Comparison of ENCODE assay signal across 26 cellular contexts in the genomic region with DNA sequence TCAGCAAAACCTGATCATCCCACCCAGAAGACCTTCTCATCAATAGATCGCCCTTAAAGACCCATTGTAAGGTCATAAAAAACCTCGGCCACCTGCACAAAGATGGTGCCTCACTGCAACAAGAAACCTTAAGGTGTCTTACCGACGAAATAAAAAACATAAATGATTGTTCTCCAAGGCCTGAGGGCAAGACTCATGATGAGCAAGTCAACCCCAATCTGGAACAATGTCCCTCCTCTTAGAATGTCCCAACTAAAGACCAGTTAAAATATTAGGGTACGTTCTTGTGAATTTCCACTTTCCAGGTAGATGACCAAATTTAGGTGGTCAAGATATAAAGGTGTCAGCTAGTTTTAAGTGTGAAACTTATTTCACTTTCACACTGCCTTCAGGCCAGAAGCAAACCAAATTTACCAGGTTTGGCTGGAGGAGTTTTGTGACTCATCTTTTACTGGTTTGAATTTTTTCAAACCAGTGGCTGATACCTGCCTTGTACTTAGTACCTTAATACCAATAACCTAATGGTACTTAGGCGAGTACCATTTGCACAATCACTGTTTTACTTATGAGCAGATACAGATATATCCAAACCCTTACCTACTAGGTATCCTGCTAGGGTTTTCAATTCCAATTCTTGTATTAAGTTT. TPM values are rescaled to one million over a fixed set of nuclear protein-coding genes. Genes with fewer than 3 reads are reported as not detected.
A peak's percentile ranks its signal among the peaks of the same experiment; 100 is the strongest.
DNase-seq lines count a peak whose midpoint lies in the region; ATAC-seq, FAIRE-seq and TF ChIP-seq lines count a peak whose summit lies in the region.
"Had no signal": no experiment of that assay in that cellular context is flagged by ENCODE, and none has a peak within 500 bp of the region (broad histone marks: within the 10 kb centered on the region; RNA-seq: fewer than 3 reads in every experiment).

No MANE protein-coding gene starts in this region.

- H4K20me1 ChIP-seq in GM23248 (ENCODE audit: insufficient read depth) (no peaks in the 10 kb centered on the region), K562 (replicated peaks; ENCODE audit: control insufficient read depth, insufficient read depth, low read length) (no peaks in the 10 kb centered on the region), smooth muscle cell (ENCODE audit: low read depth) (peaks cover 85% of the 10 kb centered on the region)

- CTCF ChIA-PET in K562 (lab: Yijun Ruan, JAX; ENCODE audit: low intra/inter-chr PET ratio): no interaction called here

- in situ Hi-C loops in GM23248 (cut with MboI): no loop called here
- in situ Hi-C loops in K562 (cut with MboI): no loop called here

- H3K27me3 ChIP-seq in GM23248 (replicated peaks; ENCODE audit: insufficient read depth) (no peaks in the 10 kb centered on the region), K562 (ENCODE audit: control insufficient read depth in 2 of 2, insufficient read depth in 2 of 2, low read length in 2 of 2) (no peaks in the 10 kb centered on the region), smooth muscle cell (ENCODE audit: low read depth) (no peaks in the 10 kb centered on the region)
- H3K27me3 ChIP-seq: foreskin keratinocyte had no signal

- peaks cover 83% of the 10 kb centered on the region for H3K36me3 Mint-ChIP-seq in activated T-cell treated with anti-CD3 and anti-CD28 coated beads, Interleukin-2, amount 50 U/mL, for 24 hours (ENCODE audit: low read depth)

- FAIRE-seq in K562 (lab: Jason Lieb, UNC): no peak
- FAIRE-seq: bronchial epithelial cell, H54, HTR-8/SVneo, islet of Langerhans, urothelium cell line had no signal

- H3K4me3 ChIP-seq in GM23248: no peak overlapping the region
- no peak overlapping the region for H3K4me3 ChIP-seq in K562
- H3K4me3 ChIP-seq in smooth muscle cell: no peak overlapping the region
- H3K4me3 ChIP-seq: mucosa of descending colon had no signal

- intact Hi-C loops in K562 (cut with micrococcal nuclease): no loop called here

- peaks cover 42% of the 10 kb centered on the region for H3K4me1 Mint-ChIP-seq in activated T-cell treated with anti-CD3 and anti-CD28 coated beads, Interleukin-2, amount 50 U/mL, for 24 hours (ENCODE audit: low read depth)

- TF ChIP-seq POLR2A in K562 (conservative IDR thresholded peaks at IDR 0.05): peak; percentile 14

- H3K27ac ChIP-seq in GM23248 (0 out of 2 replicates have a peak overlapping the region, but pooled peaks have one; percentile 11), K562 (ENCODE audit: extremely low read depth, low read depth, low read length) (no peak overlapping the region), smooth muscle cell (ENCODE audit: low read depth) (peak overlapping the region; percentile 34)
- H3K27ac ChIP-seq: C4-2B, epithelial cell of prostate, foreskin keratinocyte had no signal

- no peak for DNase-seq in activated T-cell treated with anti-CD3 and anti-CD28 coated beads, Interleukin-2, amount 50 U/mL, for 24 hours
- no peak for DNase-seq in activated T-cell treated with anti-CD3 and anti-CD28 coated beads, Interleukin-2, amount 50 U/mL, for 48 hours
- DNase-seq in GM23248 (no peak), K562 (ENCODE audit: extremely low read depth in 1 of 4, low spot score in 3 of 4) (no peak), smooth muscle cell (lab: John Stamatoyannopoulos, UW; ENCODE audit: unreplicated experiment) (no peak), H4 (ENCODE audit: low spot score) (no peak), NCI-H1092 treated with DMSO at 0.1 percent for 48 hours (lab: John Stamatoyannopoulos, UW) (no peak)
- DNase-seq: activated T-cell treated with anti-CD3 and anti-CD28 coated beads, Interleukin-2, amount 50 U/mL, for 1 hour; GF-D8; hippocampal formation; mucosa of descending colon; NCI-H1092; NCI-H2029; SHP77 treated with DMSO at 0.1 percent for 48 hours; substantia nigra had no signal

- 96 to 99% methylated on average over 6 of the region's 6 CpGs for WGBS in GM23248 (ENCODE audit: low coverage in 1 of 2, low lambda C conversion rate in 2 of 2, missing lambda C conversion rate in 2 of 2), 2 experiments
- WGBS in K562 (ENCODE audit: insufficient coverage, low coverage, missing lambda C conversion rate): 92% methylated on average over 6 of the region's 6 CpGs
- 94% methylated on average over 6 of the region's 6 CpGs for WGBS in smooth muscle cell (ENCODE audit: low lambda C conversion rate)

- no peaks in the 10 kb centered on the region for H3K27me3 Mint-ChIP-seq in activated T-cell treated with anti-CD3 and anti-CD28 coated beads, Interleukin-2, amount 50 U/mL, for 24 hours

- H3K4me3 Mint-ChIP-seq in activated T-cell treated with anti-CD3 and anti-CD28 coated beads, Interleukin-2, amount 50 U/mL, for 24 hours: no peak overlapping the region

- no peaks in the 10 kb centered on the region for H3K9me2 ChIP-seq in GM23248 (ENCODE audit: insufficient read depth)

- H3F3A ChIP-seq in GM23248 (ENCODE audit: insufficient read depth): peaks cover 91% of the 10 kb centered on the region
- H3F3A ChIP-seq in smooth muscle cell (ENCODE audit: low read depth): peaks cover 76% of the 10 kb centered on the region

- TF ChIP-seq RAD21 in K562 (CRISPR knock-in tag; conservative IDR thresholded peaks at IDR 0.05 in 1 of 2, IDR thresholded peaks at IDR 0.05 in 1 of 2): no peak

- H3K36me3 ChIP-seq in GM23248 (ENCODE audit: low read depth) (peaks cover 80% of the 10 kb centered on the region), K562 (ENCODE audit: control insufficient read depth, insufficient read depth, low read length) (peaks cover 68% of the 10 kb centered on the region), smooth muscle cell (ENCODE audit: low read depth) (peaks cover 13% of the 10 kb centered on the region)

- ATAC-seq in K562 (no peak; the same call in 2 of the 3 replicates), GM18498 (IDR thresholded peaks at IDR 0.05; ENCODE audit: unreplicated experiment) (no peak)
- ATAC-seq: foreskin keratinocyte had no signal

- POLR2A ChIA-PET in K562 (lab: Yijun Ruan, JAX): interaction anchor here (1.2 kb wide), 1 partner anchor 15 kb away, joined by 5 read pairs; the partner anchor contains the start of gene KDELR3

- TSS peak; percentile 41 for BruUV-seq in K562 (replicated peaks; lab: Mats Ljungman, UMichigan)

- H2AFZ ChIP-seq in GM23248 (no peak overlapping the region), K562 (ENCODE audit: low read depth, low read length) (no peak overlapping the region), smooth muscle cell (ENCODE audit: low read depth) (no peak overlapping the region)

- peaks cover under 1% of the 10 kb centered on the region for H3K9me1 ChIP-seq in K562 (ENCODE audit: control insufficient read depth, insufficient read depth, low read length)

- H3K4me2 ChIP-seq in GM23248 (ENCODE audit: unreplicated experiment) (no peak overlapping the region), K562 (ENCODE audit: insufficient read depth, low read length) (no peak overlapping the region), smooth muscle cell (no peak overlapping the region)

- TF ChIP-seq EP300 in K562 (IDR thresholded peaks at IDR 0.05; ENCODE audit: low read length): no peak

- no peak for TF ChIP-seq CTCF in K562 (IDR thresholded peaks at IDR 0.05 in 2 of 3, conservative IDR thresholded peaks at IDR 0.05 in 1 of 3; ENCODE audit: insufficient read depth in 2 of 3, low read depth in 1 of 3, low read length in 3 of 3)
- no peak for TF ChIP-seq CTCF in smooth muscle cell (IDR thresholded peaks at IDR 0.05; ENCODE audit: borderline replicate concordance, insufficient read depth, poor library complexity, severe bottlenecking)

- H3K9ac ChIP-seq in GM23248 (no peak overlapping the region), K562 (ENCODE audit: insufficient read depth in 1 of 2, low read depth in 2 of 2, low read length in 2 of 2) (no peak overlapping the region), smooth muscle cell (ENCODE audit: low read depth) (no peak overlapping the region)

- peaks cover 21% of the 10 kb centered on the region for H3K79me2 ChIP-seq in GM23248 (ENCODE audit: insufficient read depth)
- H3K79me2 ChIP-seq in K562 (ENCODE audit: control insufficient read depth, insufficient read depth, low read length): no peaks in the 10 kb centered on the region; the same call in 2 of the 3 replicates
- peaks cover 1% of the 10 kb centered on the region for H3K79me2 ChIP-seq in smooth muscle cell (ENCODE audit: low read depth)

- H3K4me1 ChIP-seq in GM23248 (ENCODE audit: insufficient read depth) (no peaks in the 10 kb centered on the region), K562 (replicated peaks in 1 of 2; ENCODE audit: control insufficient read depth in 2 of 2, insufficient read depth in 2 of 2, low read length in 2 of 2) (no peaks in the 10 kb centered on the region), smooth muscle cell (ENCODE audit: low read depth) (no peaks in the 10 kb centered on the region)
- H3K4me1 ChIP-seq: foreskin keratinocyte had no signal

- H3K27ac Mint-ChIP-seq in activated T-cell treated with anti-CD3 and anti-CD28 coated beads, Interleukin-2, amount 50 U/mL, for 24 hours: peak overlapping the region; percentile 26

- no peaks in the 10 kb centered on the region for H3K9me3 Mint-ChIP-seq in activated T-cell treated with anti-CD3 and anti-CD28 coated beads, Interleukin-2, amount 50 U/mL, for 24 hours
- H3K9me3 Mint-ChIP-seq: activated naive CD4-positive, alpha-beta T cell treated with anti-CD3 and anti-CD28 coated beads, Interleukin-2, amount 50 U/mL, for 72 hours had no signal

- H3K9me3 ChIP-seq in GM23248 (ENCODE audit: low read depth) (no peaks in the 10 kb centered on the region), K562 (replicated peaks; ENCODE audit: control insufficient read depth, insufficient read depth, low read depth, low read length) (no peaks in the 10 kb centered on the region), smooth muscle cell (replicated peaks; ENCODE audit: low read depth) (no peaks in the 10 kb centered on the region)
- H3K9me3 ChIP-seq: mucosa of descending colon had no signal

RNA-seq across cellular contexts. Expression of gene KDELR3, which starts 14.9 kb away (rescaled TPM):
- 191 and 197 TPM in 2 replicates for total RNA-seq in GM23248 (2014; rRNA removed; shearing (Covaris generic))
- 326 and 335 TPM in 2 replicates for polyA plus RNA-seq in GM23248 (2016; fragmentation: Nextera tagmentation; extraction: Ambion mirVana)
- total RNA-seq in K562 (2011; cell fraction: chromatin; rRNA removed; ENCODE audit: low replicate concordance): 28.0 and 28.7 TPM in 2 replicates
- 33.2 and 33.5 TPM in 2 replicates for total RNA-seq in K562 (2011; cell fraction: nucleolus; rRNA removed)
- total RNA-seq in K562 (2011; cell fraction: nucleoplasm; rRNA removed): 37.2 and 51.0 TPM in 2 replicates
- 8.8 and 10.9 TPM in 2 replicates for total RNA-seq in K562 (2014; rRNA removed)
- 9.6 and 10.8 TPM in 2 replicates for total RNA-seq in K562 (2014; rRNA removed; fragmentation: Illumina TruSeq; extraction: Trizol)
- total RNA-seq in K562 (2015; rRNA removed; fragmentation: Illumina TruSeq; extraction: Trizol): 7.1 and 7.4 TPM in 2 replicates
- total RNA-seq in K562 (2021): 10.6 and 12.2 TPM in 2 replicates
- 44.8 and 49.1 TPM in 2 replicates for polyA plus RNA-seq in K562 (2011; rRNA removed)
- polyA plus RNA-seq in K562 (2011; cell fraction: cytosol; rRNA removed): 32.6 and 47.4 TPM in 2 replicates
- 8.3 and 16.8 TPM in 2 replicates for polyA plus RNA-seq in K562 (2011; cell fraction: nucleus; rRNA removed)
- polyA plus RNA-seq in K562 (2012): 11.4 and 20.4 TPM in 2 replicates
- 18.7 and 23.6 TPM in 2 replicates for polyA plus RNA-seq in K562 (2014; fragmentation: Illumina TruSeq; extraction: Trizol)
- 1 to 10 TPM; 7.6 to 8.5 TPM for polyA plus RNA-seq in K562 (2014; fragmentation: Nextera tagmentation; extraction: Ambion mirVana)
- polyA plus RNA-seq in K562 (2014; rRNA removed): 13.7 and 19.7 TPM in 2 replicates
- 21.7 and 25.7 TPM in 2 replicates for polyA minus RNA-seq in K562 (2011; rRNA and poly(A)+ RNA removed)
- 8.5 and 11.5 TPM in 2 replicates for polyA minus RNA-seq in K562 (2011; cell fraction: cytosol; rRNA and poly(A)+ RNA removed)
- polyA minus RNA-seq in K562 (2011; cell fraction: nucleus; rRNA and poly(A)+ RNA removed): 4.0 and 8.4 TPM in 2 replicates
- total RNA-seq in smooth muscle cell: 163 and 207 TPM in 2 replicates
- polyA plus RNA-seq in smooth muscle cell: 198 and 252 TPM in 2 replicates
- 52.2 and 72.8 TPM in 2 replicates for total RNA-seq in H4 (2014; rRNA removed; shearing (Covaris generic))

RNA-seq across cellular contexts. Expression of gene DDX17, which starts 23.3 kb away (rescaled TPM):
- 312 and 370 TPM in 2 replicates for total RNA-seq in GM23248 (2014; rRNA removed; shearing (Covaris generic))
- polyA plus RNA-seq in GM23248 (2016; fragmentation: Nextera tagmentation; extraction: Ambion mirVana) (28.5 and 30.1 TPM in 2 replicates), K562 (2011; rRNA removed) (421 and 553 TPM in 2 replicates), K562 (2014; fragmentation: Illumina TruSeq; extraction: Trizol) (160 and 185 TPM in 2 replicates), K562 (2014; fragmentation: Nextera tagmentation; extraction: Ambion mirVana) (10 to 100 TPM; 17.6 to 66.9 TPM), K562 (2014; rRNA removed) (252 and 270 TPM in 2 replicates), smooth muscle cell (11.5 and 22.2 TPM in 2 replicates)
- total RNA-seq in K562 (2011; cell fraction: chromatin; rRNA removed; ENCODE audit: low replicate concordance): 606 and 912 TPM in 2 replicates
- total RNA-seq in K562 (2011; cell fraction: nucleolus; rRNA removed): 357 and 403 TPM in 2 replicates
- total RNA-seq in K562 (2011; cell fraction: nucleoplasm; rRNA removed): 494 and 663 TPM in 2 replicates
- total RNA-seq in K562 (2014; rRNA removed) (330 and 355 TPM in 2 replicates), K562 (2014; rRNA removed; fragmentation: Illumina TruSeq; extraction: Trizol) (165 and 171 TPM in 2 replicates), K562 (2015; rRNA removed; fragmentation: Illumina TruSeq; extraction: Trizol) (182 and 189 TPM in 2 replicates), K562 (2021) (216 and 224 TPM in 2 replicates), smooth muscle cell (182 and 201 TPM in 2 replicates)
- 303 and 320 TPM in 2 replicates for polyA plus RNA-seq in K562 (2011; cell fraction: cytosol; rRNA removed)
- 1,663 and 2,084 TPM in 2 replicates for polyA plus RNA-seq in K562 (2011; cell fraction: nucleus; rRNA removed)
- 105 and 137 TPM in 2 replicates for polyA plus RNA-seq in K562 (2012)
- polyA minus RNA-seq in K562 (2011; rRNA and poly(A)+ RNA removed): 387 and 408 TPM in 2 replicates
- 127 and 132 TPM in 2 replicates for polyA minus RNA-seq in K562 (2011; cell fraction: cytosol; rRNA and poly(A)+ RNA removed)
- 457 and 507 TPM in 2 replicates for polyA minus RNA-seq in K562 (2011; cell fraction: nucleus; rRNA and poly(A)+ RNA removed)
- total RNA-seq in H4 (2014; rRNA removed; shearing (Covaris generic)): 128 and 155 TPM in 2 replicates

RNA-seq across cellular contexts. Expression of gene KCNJ4, which starts 27.8 kb away (rescaled TPM):
- not detected in 2 replicates for total RNA-seq in GM23248 (2014; rRNA removed; shearing (Covaris generic))
- polyA plus RNA-seq in GM23248 (2016; fragmentation: Nextera tagmentation; extraction: Ambion mirVana) (not detected in 2 replicates), K562 (2011; rRNA removed) (0.07 and 0.18 TPM in 2 replicates), K562 (2014; fragmentation: Illumina TruSeq; extraction: Trizol) (0.07 and 0.28 TPM in 2 replicates), K562 (2014; fragmentation: Nextera tagmentation; extraction: Ambion mirVana) (not detected), K562 (2014; rRNA removed) (0.20 and 0.27 TPM in 2 replicates), smooth muscle cell (not detected in 2 replicates)
- 0.23 TPM in 1 of 2 replicates, not detected in the other for total RNA-seq in K562 (2011; cell fraction: chromatin; rRNA removed; ENCODE audit: low replicate concordance)
- total RNA-seq in K562 (2011; cell fraction: nucleolus; rRNA removed): 0.26 and 0.33 TPM in 2 replicates
- not detected in 2 replicates for total RNA-seq in K562 (2011; cell fraction: nucleoplasm; rRNA removed)
- total RNA-seq in K562 (2014; rRNA removed) (0.09 and 0.41 TPM in 2 replicates), K562 (2014; rRNA removed; fragmentation: Illumina TruSeq; extraction: Trizol) (not detected in 2 replicates), K562 (2015; rRNA removed; fragmentation: Illumina TruSeq; extraction: Trizol) (not detected in 2 replicates), K562 (2021) (0.13 and 0.55 TPM in 2 replicates), smooth muscle cell (0.81 TPM in 1 of 2 replicates, not detected in the other)
- polyA plus RNA-seq in K562 (2011; cell fraction: cytosol; rRNA removed): 0.13 and 0.24 TPM in 2 replicates
- 0.10 TPM in 2 replicates for polyA plus RNA-seq in K562 (2011; cell fraction: nucleus; rRNA removed)
- 0.07 and 0.15 TPM in 2 replicates for polyA plus RNA-seq in K562 (2012)
- polyA minus RNA-seq in K562 (2011; rRNA and poly(A)+ RNA removed): 0.09 TPM in 1 of 2 replicates, not detected in the other
- polyA minus RNA-seq in K562 (2011; cell fraction: cytosol; rRNA and poly(A)+ RNA removed): 0.38 TPM in 1 of 2 replicates, not detected in the other
- polyA minus RNA-seq in K562 (2011; cell fraction: nucleus; rRNA and poly(A)+ RNA removed): 0.22 TPM in 1 of 2 replicates, not detected in the other
- total RNA-seq in H4 (2014; rRNA removed; shearing (Covaris generic)): 0.60 and 1.1 TPM in 2 replicates
- total RNA-seq: activated naive CD4-positive, alpha-beta T cell treated with anti-CD3 and anti-CD28 coated beads, Interleukin-2, amount 50 U/mL, for 72 hours; bronchial epithelial cell; dermis microvascular lymphatic vessel endothelial cell; foreskin keratinocyte; mucosa of descending colon had no signal
